ENCODE assay signal across 25 cellular contexts in genomic region chr1:228784191-228784590, GRCh38. TPM values are rescaled to one million over a fixed set of nuclear protein-coding genes. Genes with fewer than 3 reads are reported as not detected.
A peak's percentile ranks its signal among the peaks of the same experiment; 100 is the strongest.
DNase-seq lines count a peak whose midpoint lies in the region; ATAC-seq lines count a peak whose summit lies in the region.
"Had no signal": no experiment of that assay in that cellular context is flagged by ENCODE, and none has a peak within 500 bp of the region (broad histone marks: within the 10 kb centered on the region; RNA-seq: fewer than 3 reads in every experiment).

No MANE protein-coding gene starts in this region.

- intact Hi-C loops in activated CD4-positive, alpha-beta T cell treated with anti-CD3 and anti-CD28 coated beads for 36 hours (cut with DNase I, micrococcal nuclease), result no loop called here

- no peak overlapping the region for H2AK5ac ChIP-seq in trophoblast cell (ENCODE audit: low read length)

- no peak for DNase-seq in activated CD4-positive, alpha-beta T cell treated with anti-CD3 and anti-CD28 coated beads, Interleukin-2, amount 10 ng/mL, durations not matched to agents 7 days and 5 days
- no peak for DNase-seq in activated CD4-positive, alpha-beta T cell treated with anti-CD3 and anti-CD28 coated beads for 36 hours
- DNase-seq in trophoblast cell (peak; percentile 96 to 100), NCI-H1092 (lab: John Stamatoyannopoulos, UW) (no peak), RPMI8226 (no peak)
- DNase-seq in effector CD8-positive, alpha-beta T cell (lab: John Stamatoyannopoulos, UW), result no peak
- DNase-seq: ACHN; BE2C; CD4-positive, CD25-positive, alpha-beta regulatory T cell; DMS53; GM23248; H7; NCI-H1092 treated with DMSO at 0.1 percent for 48 hours; NCI-H146; NCI-H1930; NCI-H446 treated with DMSO at 0.1 percent for 48 hours; NCI-H526; NCI-H82; NK-92 treated with Interleukin-12 subunit alpha and Interleukin-12 subunit beta, amount 100 ng/mL, for 24 hours; PC-3; SHP77 had no signal

- no CpG with 5 or more reads among the region's 3 CpGs for WGBS in trophoblast cell (ENCODE audit: extremely low coverage, insufficient coverage, insufficient read length)

- H3K27me3 ChIP-seq in duodenal mucosa (ENCODE audit: control insufficient read depth in 1 of 2, insufficient read depth in 2 of 2, low read length in 2 of 2) (no peaks in the 10 kb centered on the region), trophoblast cell (ENCODE audit: insufficient read depth, low read length) (no peaks in the 10 kb centered on the region)
- H3K27me3 ChIP-seq: BE2C had no signal

- no peak overlapping the region for H4K12ac ChIP-seq in trophoblast cell (ENCODE audit: low read depth, low read length)

- H3K23ac ChIP-seq in trophoblast cell (ENCODE audit: low read length), result no peak overlapping the region

- CTCF ChIA-PET in activated CD4-positive, alpha-beta T cell treated with anti-CD3 and anti-CD28 coated beads, Interleukin-2, amount 10 ng/mL, durations not matched to agents 7 days and 5 days (lab: Charles Lee), result interaction anchor here (1.3 to 1.4 kb wide), 2 partner anchors 9 to 23 kb away, joined by 3 read pairs; no protein-coding TSS in a partner anchor
- CTCF ChIA-PET in activated CD4-positive, alpha-beta T cell treated with anti-CD3 and anti-CD28 coated beads for 36 hours (lab: Charles Lee), result interaction anchor here (0.5 to 0.6 kb wide), 2 partner anchors 699 to 960 kb away, joined by 3 read pairs; no protein-coding TSS in a partner anchor

- H3K4me3 ChIP-seq in duodenal mucosa (ENCODE audit: low read depth in 1 of 2, low read length in 2 of 2), result peak overlapping the region in 1 of 2 donors; percentile 26
- H3K4me3 ChIP-seq in trophoblast cell (ENCODE audit: low read depth, low read length), result no peak overlapping the region
- H3K4me3 ChIP-seq: GM23248 had no signal

- POLR2A ChIA-PET in activated CD4-positive, alpha-beta T cell treated with anti-CD3 and anti-CD28 coated beads, Interleukin-2, amount 10 ng/mL, durations not matched to agents 7 days and 5 days (lab: Charles Lee), result no interaction called here
- POLR2A ChIA-PET in activated CD4-positive, alpha-beta T cell treated with anti-CD3 and anti-CD28 coated beads for 36 hours (lab: Charles Lee), result no interaction called here

- H4K8ac ChIP-seq in trophoblast cell (ENCODE audit: low read depth, low read length), result no peak overlapping the region

- H3K36me3 Mint-ChIP-seq in activated CD4-positive, alpha-beta T cell treated with anti-CD3 and anti-CD28 coated beads, Interleukin-2, amount 10 ng/mL, durations not matched to agents 7 days and 5 days (ENCODE audit: low read depth), result no peaks in the 10 kb centered on the region
- no peaks in the 10 kb centered on the region for H3K36me3 Mint-ChIP-seq in activated CD4-positive, alpha-beta T cell treated with anti-CD3 and anti-CD28 coated beads for 36 hours (ENCODE audit: low read depth)
- H3K36me3 Mint-ChIP-seq: CD4-positive, CD25-positive, alpha-beta regulatory T cell; IgD-negative memory B cell had no signal

- no peaks in the 10 kb centered on the region for H3K79me2 ChIP-seq in trophoblast cell (ENCODE audit: control insufficient read depth, insufficient read depth, low read length, poor library complexity)

- peak overlapping the region; percentile 22 for H3K27ac ChIP-seq in duodenal mucosa (ENCODE audit: low read depth, low read length)
- H3K27ac ChIP-seq in trophoblast cell (ENCODE audit: low read depth, low read length), result peak overlapping the region; percentile 5
- H3K27ac ChIP-seq: GM23248, HL-60, KMS-11 had no signal

- peaks cover 28 to 30% of the 10 kb centered on the region in 2 donors for H3K4me1 ChIP-seq in duodenal mucosa (ENCODE audit: control insufficient read depth in 1 of 2, insufficient read depth in 2 of 2, low read length in 2 of 2)
- peaks cover 7 to 8% of the 10 kb centered on the region in 2 experiments for H3K4me1 ChIP-seq in trophoblast cell (ENCODE audit: control insufficient read depth in 1 of 2, insufficient read depth in 2 of 2, low read length in 2 of 2)

- H3K4ac ChIP-seq in trophoblast cell (ENCODE audit: low read depth, low read length), result no peak overlapping the region

- no peaks in the 10 kb centered on the region for H3K4me1 Mint-ChIP-seq in activated CD4-positive, alpha-beta T cell treated with anti-CD3 and anti-CD28 coated beads, Interleukin-2, amount 10 ng/mL, durations not matched to agents 7 days and 5 days
- H3K4me1 Mint-ChIP-seq in activated CD4-positive, alpha-beta T cell treated with anti-CD3 and anti-CD28 coated beads for 36 hours, result no peaks in the 10 kb centered on the region
- H3K4me1 Mint-ChIP-seq: CD4-positive, CD25-positive, alpha-beta regulatory T cell; IgD-negative memory B cell had no signal

- H3K4me2 ChIP-seq in trophoblast cell (ENCODE audit: low read length), result no peak overlapping the region
- H3K4me2 ChIP-seq: KMS-11 had no signal

- H2BK5ac ChIP-seq in trophoblast cell (ENCODE audit: low read depth, low read length, poor library complexity), result peak overlapping the region; percentile 10

- peak overlapping the region; percentile 17 for H3K27ac Mint-ChIP-seq in activated CD4-positive, alpha-beta T cell treated with anti-CD3 and anti-CD28 coated beads, Interleukin-2, amount 10 ng/mL, durations not matched to agents 7 days and 5 days
- no peak overlapping the region for H3K27ac Mint-ChIP-seq in activated CD4-positive, alpha-beta T cell treated with anti-CD3 and anti-CD28 coated beads for 36 hours
- H3K27ac Mint-ChIP-seq: CD4-positive, CD25-positive, alpha-beta regulatory T cell; IgD-negative memory B cell had no signal

- H2BK12ac ChIP-seq in trophoblast cell (ENCODE audit: low read length), result no peak overlapping the region

- no peak overlapping the region for H2BK120ac ChIP-seq in trophoblast cell (ENCODE audit: insufficient read depth, low read length, poor library complexity)

- no peak overlapping the region for H3K9ac ChIP-seq in duodenal mucosa (ENCODE audit: low read depth in 1 of 2, low read length in 2 of 2)
- H3K9ac ChIP-seq in trophoblast cell (ENCODE audit: low read length), result no peak overlapping the region
- H3K9ac ChIP-seq: GM23248, KMS-11 had no signal

- H3K79me1 ChIP-seq in trophoblast cell (ENCODE audit: low read length), result peaks cover 2% of the 10 kb centered on the region

- H3K36me3 ChIP-seq in duodenal mucosa (ENCODE audit: control insufficient read depth in 1 of 2, insufficient read depth in 2 of 2, low read length in 2 of 2), result no peaks in the 10 kb centered on the region
- no peaks in the 10 kb centered on the region for H3K36me3 ChIP-seq in trophoblast cell (ENCODE audit: control insufficient read depth in 1 of 2, insufficient read depth in 2 of 2, low read length in 2 of 2)
- H3K36me3 ChIP-seq: BE2C had no signal

- no peak overlapping the region for H3K4me3 Mint-ChIP-seq in activated CD4-positive, alpha-beta T cell treated with anti-CD3 and anti-CD28 coated beads, Interleukin-2, amount 10 ng/mL, durations not matched to agents 7 days and 5 days
- no peak overlapping the region for H3K4me3 Mint-ChIP-seq in activated CD4-positive, alpha-beta T cell treated with anti-CD3 and anti-CD28 coated beads for 36 hours
- H3K4me3 Mint-ChIP-seq: CD4-positive, CD25-positive, alpha-beta regulatory T cell; IgD-negative memory B cell had no signal

- H2AFZ ChIP-seq in trophoblast cell (ENCODE audit: insufficient read depth, low read length, poor library complexity), result no peak overlapping the region
- H2AFZ ChIP-seq: GM23248 had no signal

- peaks cover 4% of the 10 kb centered on the region for H3K9me3 Mint-ChIP-seq in activated CD4-positive, alpha-beta T cell treated with anti-CD3 and anti-CD28 coated beads, Interleukin-2, amount 10 ng/mL, durations not matched to agents 7 days and 5 days
- H3K9me3 Mint-ChIP-seq in activated CD4-positive, alpha-beta T cell treated with anti-CD3 and anti-CD28 coated beads for 36 hours (ENCODE audit: low read depth), result no peaks in the 10 kb centered on the region
- H3K9me3 Mint-ChIP-seq: CD4-positive, CD25-positive, alpha-beta regulatory T cell had no signal

- H3K14ac ChIP-seq in trophoblast cell (ENCODE audit: low read length), result no peak overlapping the region

- H3K9me3 ChIP-seq in duodenal mucosa (ENCODE audit: control insufficient read depth in 1 of 2, low read length in 2 of 2) (no peaks in the 10 kb centered on the region), trophoblast cell (ENCODE audit: insufficient read depth, low read depth, low read length) (peaks cover 8% of the 10 kb centered on the region)
- H3K9me3 ChIP-seq: BE2C had no signal

- peak overlapping the region; percentile 50 for H4K91ac ChIP-seq in trophoblast cell (ENCODE audit: low read depth, low read length)

- peaks cover 3% of the 10 kb centered on the region for H3K27me3 Mint-ChIP-seq in activated CD4-positive, alpha-beta T cell treated with anti-CD3 and anti-CD28 coated beads, Interleukin-2, amount 10 ng/mL, durations not matched to agents 7 days and 5 days
- H3K27me3 Mint-ChIP-seq in activated CD4-positive, alpha-beta T cell treated with anti-CD3 and anti-CD28 coated beads for 36 hours, result no peaks in the 10 kb centered on the region

- no peak overlapping the region for H3K18ac ChIP-seq in trophoblast cell (ENCODE audit: low read length)

- no peak for ATAC-seq in activated CD4-positive, alpha-beta T cell treated with anti-CD3 and anti-CD28 coated beads for 36 hours
- ATAC-seq: PC-3 had no signal

RNA-seq across cellular contexts. Expression of gene RHOU, which starts 48.9 kb away (rescaled TPM):
- 1 to 10 TPM; 7.9 to 8.4 TPM for total RNA-seq in activated CD4-positive, alpha-beta T cell treated with anti-CD3 and anti-CD28 coated beads, Interleukin-2, amount 10 ng/mL, durations not matched to agents 7 days and 5 days
- total RNA-seq in activated CD4-positive, alpha-beta T cell treated with anti-CD3 and anti-CD28 coated beads for 36 hours, result 1 to 10 TPM; 1.2 TPM
- 150 and 156 TPM in 2 replicates for polyA plus RNA-seq in trophoblast cell (2013)
- polyA plus RNA-seq: IgD-negative memory B cell had no signal

Comparison
In these comparisons a context has a peak if more than half of its experiments do, and no peak if none do; other contexts are left out.
1. RNA of gene RHOU, which starts 48.9 kb away (total RNA-seq): 7.9 to 8.4 TPM in activated CD4-positive, alpha-beta T cell treated with anti-CD3 and anti-CD28 coated beads, Interleukin-2, amount 10 ng/mL, durations not matched to agents 7 days and 5 days; 1.2 TPM in activated CD4-positive, alpha-beta T cell treated with anti-CD3 and anti-CD28 coated beads for 36 hours; every median in the first group is over 4 times any median in the second.
2. DNase-seq: peak in trophoblast cell (2 of 2); none in activated CD4-positive, alpha-beta T cell treated with anti-CD3 and anti-CD28 coated beads, Interleukin-2, amount 10 ng/mL, durations not matched to agents 7 days and 5 days (single experiment), activated CD4-positive, alpha-beta T cell treated with anti-CD3 and anti-CD28 coated beads for 36 hours (single experiment), effector CD8-positive, alpha-beta T cell (single experiment), NCI-H1092 (single experiment) and RPMI8226 (single experiment).